8 cellular contexts compared by ENCODE assay signal in genomic region chr12:49741882-49742620, GRCh38. TPM values are rescaled to one million over a fixed set of nuclear protein-coding genes. Genes with fewer than 3 reads are reported as not detected.
DNase-seq lines count a peak whose midpoint lies in the region; ATAC-seq and TF ChIP-seq lines count a peak whose summit lies in the region.

No MANE protein-coding gene starts in this region.

- H3K4me3 Mint-ChIP-seq in dendritic cell treated with granulocyte-macrophage colony-stimulating factor and Interleukin-4, amounts not matched to agents 40 ng/mL and 50 ng/mL, for 4 days = peak overlapping the region; percentile 84

- peak overlapping the region; percentile 97 for H3K27ac ChIP-seq in 22Rv1

- peak overlapping the region; percentile 96 for H3K27ac Mint-ChIP-seq in dendritic cell treated with granulocyte-macrophage colony-stimulating factor and Interleukin-4, amounts not matched to agents 40 ng/mL and 50 ng/mL, for 4 days

- intact Hi-C loops in dendritic cell treated with granulocyte-macrophage colony-stimulating factor and Interleukin-4, amounts not matched to agents 40 ng/mL and 50 ng/mL, for 4 days (cut with micrococcal nuclease) = loop anchor here (2.0 kb wide), 1 partner anchor 35 kb away; the partner anchor contains the start of gene FMNL3
- intact Hi-C loops in lower leg skin (cut with DNase I; ENCODE audit: low total_unique reads) = no loop called here

- H3K27me3 Mint-ChIP-seq in dendritic cell treated with granulocyte-macrophage colony-stimulating factor and Interleukin-4, amounts not matched to agents 40 ng/mL and 50 ng/mL, for 4 days = no peaks in the 10 kb centered on the region

- no peak for TF ChIP-seq CTCF in 22Rv1 (IDR thresholded peaks at IDR 0.05)
- TF ChIP-seq CTCF in lower leg skin (IDR thresholded peaks at IDR 0.05) = no peak

- H3K4me3 ChIP-seq in lower leg skin (ENCODE audit: low read depth, poor library complexity, severe bottlenecking) = peak overlapping the region; percentile 73

- DNase-seq in NCI-H510A (lab: John Stamatoyannopoulos, UW) = peak; percentile 62
- DNase-seq in activated CD4-positive, alpha-beta T cell treated with anti-CD3 and anti-CD28 coated beads, Interleukin-2, amount 50 U/mL, for 24 hours (ENCODE audit: low read depth in 1 of 2, low spot score in 1 of 2) = peak; percentile 68 to 77
- peak; percentile 93 to 98 for DNase-seq in lower leg skin (ENCODE audit: low spot score in 2 of 2)
- peak; percentile 54 to 70 (median 67) for DNase-seq in stimulated activated CD4-positive, alpha-beta T cell treated with anti-CD3 and anti-CD28 coated beads, TNF-alpha, amount 100 ng/mL, for 1 hour (ENCODE audit: low read depth in 3 of 3, low spot score in 1 of 3)

- H3K9me3 Mint-ChIP-seq in dendritic cell treated with granulocyte-macrophage colony-stimulating factor and Interleukin-4, amounts not matched to agents 40 ng/mL and 50 ng/mL, for 4 days = no peaks in the 10 kb centered on the region

- WGBS in lower leg skin, 2 donors = 0% methylated on average over 23 to 35 of the region's 35 CpGs

- peaks cover 46% of the 10 kb centered on the region for H3K36me3 Mint-ChIP-seq in dendritic cell treated with granulocyte-macrophage colony-stimulating factor and Interleukin-4, amounts not matched to agents 40 ng/mL and 50 ng/mL, for 4 days (ENCODE audit: low read depth)

- peaks cover 44% of the 10 kb centered on the region for H3K4me1 Mint-ChIP-seq in dendritic cell treated with granulocyte-macrophage colony-stimulating factor and Interleukin-4, amounts not matched to agents 40 ng/mL and 50 ng/mL, for 4 days (ENCODE audit: low read depth)

- peak; percentile 47 for ATAC-seq in GM18517 (IDR thresholded peaks at IDR 0.05; ENCODE audit: unreplicated experiment)
- ATAC-seq in HG03064 (IDR thresholded peaks at IDR 0.05; ENCODE audit: low read depth, unreplicated experiment) = peak; percentile 40

- no peak for TF ChIP-seq POLR2A in lower leg skin (IDR thresholded peaks at IDR 0.05)

RNA-seq across cellular contexts. Expression of gene TMBIM6, which starts 0.7 kb away (rescaled TPM):
- 100 to 1,000 TPM; 238 to 407 (median 319) TPM for total RNA-seq in lower leg skin

RNA-seq across cellular contexts. Expression of gene FMNL3, which starts 34.8 kb away (rescaled TPM):
- 10 to 100 TPM in 1 of 4 donors, 1 to 10 TPM in 3; 4.3 to 12.5 (median 6.9) TPM for total RNA-seq in lower leg skin

Comparison
In these comparisons a context has a peak if more than half of its experiments do, and no peak if none do; other contexts are left out.
1. Peak in every context shown above with its lines: DNase-seq, ATAC-seq, H3K4me3 ChIP-seq and H3K27ac ChIP-seq.